ENCODE assay signal across 1 cellular context in the genomic region with DNA sequence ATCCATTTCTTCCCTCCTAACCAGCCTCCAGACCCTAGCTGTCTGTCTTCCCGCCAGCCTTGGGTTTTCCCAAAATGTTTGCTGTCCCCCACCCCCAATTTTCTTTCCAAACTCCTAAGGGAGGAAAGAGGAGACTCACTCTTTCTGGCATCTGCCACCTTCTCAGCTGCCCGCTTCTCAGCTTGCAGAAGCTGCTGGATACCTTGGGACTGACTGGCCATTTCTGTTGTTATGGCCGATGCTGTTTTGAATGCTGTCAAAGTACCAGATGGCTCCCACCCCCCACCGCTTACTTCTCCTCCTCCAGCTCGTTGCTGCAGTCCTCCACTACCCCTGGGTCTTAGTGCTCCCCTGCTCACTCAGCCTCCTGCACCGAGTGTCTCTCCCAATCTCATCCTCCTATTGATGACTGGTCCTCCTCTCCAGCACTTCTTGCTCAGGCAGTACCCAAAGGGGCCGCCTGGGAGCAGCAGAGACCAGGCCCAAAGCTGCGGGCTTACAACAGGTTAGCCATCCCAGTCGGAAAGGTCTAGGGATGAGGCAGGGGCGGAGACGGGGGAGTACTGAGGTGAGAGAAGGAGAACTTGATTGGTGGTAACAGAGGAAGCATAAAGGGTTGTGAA.
TF ChIP-seq lines count a peak whose summit lies in the region.

A gene (minus strand): TSS at position 270 of the 623 bp plus-strand sequence. CDS start 49 bp downstream, at position 221.

TF ChIP-seq in H1, 55 proteins besides CTCF, POLR2A, EP300 and RAD21 (continued from another document):
- no peak for TF ChIP-seq RFX5 (IDR thresholded peaks at IDR 0.05; ENCODE audit: borderline replicate concordance, low read depth, low read length)
TF ChIP-seq in H1: peak in this region for 29.
